19 cellular contexts compared by ENCODE assay signal in genomic region chr16:4010225-4011158, GRCh38.
DNase-seq lines count a peak whose midpoint lies in the region; ATAC-seq and TF ChIP-seq lines count a peak whose summit lies in the region.
"Had no signal": no experiment of that assay in that cellular context is flagged by ENCODE, and none has a peak within 500 bp of the region (broad histone marks: within the 10 kb centered on the region; RNA-seq: fewer than 3 reads in every experiment).

No MANE protein-coding gene starts in this region.

- no peaks in the 10 kb centered on the region for H3K79me2 ChIP-seq in mesendoderm (ENCODE audit: control insufficient read depth, insufficient read depth, low read length)

- H2BK120ac ChIP-seq in IMR-90 (ENCODE audit: low read depth, low read length) = peak overlapping the region; percentile 100
- no peak overlapping the region for H2BK120ac ChIP-seq in mesendoderm (ENCODE audit: low read depth, low read length)

- peak overlapping the region; percentile 32 for H2BK5ac ChIP-seq in IMR-90 (ENCODE audit: low read depth, low read length, poor library complexity, severe bottlenecking)
- no peak overlapping the region for H2BK5ac ChIP-seq in mesendoderm (ENCODE audit: low read length)

- TF ChIP-seq EP300 in upper lobe of left lung (IDR thresholded peaks at IDR 0.05) = peak in 1 of 4 donors; percentile 17

- no peak for TF ChIP-seq POLR2A in IMR-90 (IDR thresholded peaks at IDR 0.05; ENCODE audit: low read depth, low read length)
- no peak for TF ChIP-seq POLR2A in upper lobe of left lung (IDR thresholded peaks at IDR 0.05)
- TF ChIP-seq POLR2A in erythroblast (IDR thresholded peaks at IDR 0.05; ENCODE audit: low read length) = no peak

- H3K79me1 ChIP-seq in IMR-90 (ENCODE audit: low read depth in 1 of 2, low read length in 2 of 2) (peaks cover 42 to 82% of the 10 kb centered on the region in 2 experiments), mesendoderm (ENCODE audit: low read length) (no peaks in the 10 kb centered on the region)

- peak overlapping the region; percentile 67 for H3K14ac ChIP-seq in IMR-90 (replicated peaks; ENCODE audit: low read depth, low read length)

- H2AFZ ChIP-seq in IMR-90 (replicated peaks; ENCODE audit: low read length, poor library complexity) = peak overlapping the region; percentile 46
- H2AFZ ChIP-seq: parathyroid adenoma had no signal

- peak overlapping the region; percentile 55 to 89 for H3K27ac Mint-ChIP-seq in effector memory CD8-positive, alpha-beta T cell
- H3K27ac Mint-ChIP-seq: activated CD8-positive, alpha-beta T cell treated with anti-CD3 and anti-CD28 coated beads for 36 hours; T-helper 1 cell treated with Interleukin-12 subunit alpha and Interleukin-12 subunit beta and Interleukin-4 antibody, amounts not matched to agents 30 μg/mL and 1 μg/mL, for 36 hours had no signal

- no peak for TF ChIP-seq CTCF in IMR-90 (conservative IDR thresholded peaks at IDR 0.05; ENCODE audit: low read depth, low read length)
- no peak for TF ChIP-seq CTCF in upper lobe of left lung (IDR thresholded peaks at IDR 0.05)

- H3K27me3 Mint-ChIP-seq in effector memory CD8-positive, alpha-beta T cell = no peaks in the 10 kb centered on the region
- H3K27me3 Mint-ChIP-seq: activated CD8-positive, alpha-beta T cell treated with anti-CD3 and anti-CD28 coated beads for 36 hours had no signal

- no peak for TF ChIP-seq RAD21 in IMR-90 (IDR thresholded peaks at IDR 0.05; ENCODE audit: low read length)

- 86% methylated on average over 22 of the region's 32 CpGs; no CpG with 5 or more reads in 1 of the 2 experiments for WGBS in IMR-90 (ENCODE audit: extremely low coverage in 2 of 2, insufficient read length in 1 of 2), 2 experiments
- WGBS in mesendoderm (ENCODE audit: extremely low coverage, insufficient coverage, low lambda C conversion rate) = no CpG with 5 or more reads among the region's 32 CpGs
- WGBS in upper lobe of left lung, 2 donors = 63 to 71% methylated on average over 19 to 30 of the region's 32 CpGs

- H2BK15ac ChIP-seq in IMR-90 (ENCODE audit: low read depth, low read length) (peak overlapping the region; percentile 98; the same call in 1 of the 3 replicates), mesendoderm (replicated peaks; ENCODE audit: low read depth) (no peak overlapping the region)

- H4K91ac ChIP-seq in IMR-90 (ENCODE audit: insufficient read depth, low read depth, low read length) = peak overlapping the region; percentile 79

- POLR2A ChIA-PET in IMR-90 (lab: Charles Lee; ENCODE audit: unreplicated experiment) = no interaction called here

- no peaks in the 10 kb centered on the region for H3K9me3 Mint-ChIP-seq in effector memory CD8-positive, alpha-beta T cell
- H3K9me3 Mint-ChIP-seq: activated CD8-positive, alpha-beta T cell treated with anti-CD3 and anti-CD28 coated beads for 36 hours; T-helper 1 cell treated with Interleukin-12 subunit alpha and Interleukin-12 subunit beta and Interleukin-4 antibody, amounts not matched to agents 30 μg/mL and 1 μg/mL, for 36 hours had no signal

- H3K23ac ChIP-seq in IMR-90 (ENCODE audit: low read depth, low read length) (peak overlapping the region; percentile 71; the same call in 1 of the 2 replicates), mesendoderm (ENCODE audit: low read length) (no peak overlapping the region)

- H3K27ac ChIP-seq in IMR-90 (ENCODE audit: insufficient read depth, low read length) (no peak overlapping the region), mesendoderm (ENCODE audit: low read depth, low read length) (no peak overlapping the region), upper lobe of left lung (peak overlapping the region; percentile 45 to 85 (median 66))
- H3K27ac ChIP-seq: cardiac muscle cell, parathyroid adenoma had no signal

- intact Hi-C loops in IMR-90 (cut with micrococcal nuclease) (loop anchor here (5.0 kb wide), 1 partner anchor 42 kb away; no protein-coding TSS in a partner anchor), head of caudate nucleus (cut with DNase I) (no loop called here)

- no peaks in the 10 kb centered on the region for H4K20me1 ChIP-seq in IMR-90 (ENCODE audit: insufficient read depth, low read length)

- H3K27me3 ChIP-seq in IMR-90 (ENCODE audit: control insufficient read depth, insufficient read depth, low read length) = no peaks in the 10 kb centered on the region
- no peaks in the 10 kb centered on the region for H3K27me3 ChIP-seq in mesendoderm (ENCODE audit: insufficient read depth, low read length, poor library complexity)
- no peaks in the 10 kb centered on the region for H3K27me3 ChIP-seq in upper lobe of left lung
- H3K27me3 ChIP-seq: cardiac muscle cell, SJCRH30 had no signal

- in situ Hi-C loops in IMR-90 (cut with MboI; ENCODE audit: low sequenced_read_pairs) = no loop called here

- no peak overlapping the region for H3K9ac ChIP-seq in IMR-90 (ENCODE audit: low read depth, low read length)
- no peak overlapping the region for H3K9ac ChIP-seq in mesendoderm (ENCODE audit: low read length)
- H3K9ac ChIP-seq: parathyroid adenoma had no signal

- BruUV-seq in IMR-90 (replicated peaks; lab: Mats Ljungman, UMichigan) = no TSS peak

- H3K4me2 ChIP-seq in IMR-90 (ENCODE audit: low read depth, low read length) (no peak overlapping the region), mesendoderm (ENCODE audit: low read length) (no peak overlapping the region)

- H3K18ac ChIP-seq in IMR-90 (ENCODE audit: low read depth, low read length) (0 out of 2 replicates have a peak overlapping the region, but pooled peaks have one; percentile 22), mesendoderm (ENCODE audit: low read length) (no peak overlapping the region)

- H3K9me1 ChIP-seq in IMR-90 (ENCODE audit: insufficient read depth, low read length) = peaks cover 26% of the 10 kb centered on the region

- H4K5ac ChIP-seq in IMR-90 (ENCODE audit: low read depth, low read length) (peak overlapping the region; percentile 31; the same call in 1 of the 2 replicates), mesendoderm (ENCODE audit: low read length) (no peak overlapping the region)

- H3K4me3 ChIP-seq in IMR-90 (ENCODE audit: insufficient read depth, low read depth, low read length) (no peak overlapping the region), mesendoderm (ENCODE audit: low read length) (no peak overlapping the region), upper lobe of left lung (peak overlapping the region in 2 of 4 donors; percentile 2 to 22)
- H3K4me3 ChIP-seq: cardiac muscle cell, GM12878, SJCRH30 had no signal

- peak overlapping the region; percentile 50 for H2AK9ac ChIP-seq in IMR-90 (replicated peaks; ENCODE audit: low read depth, low read length, poor library complexity)

- DNase-seq in IMR-90 (no peak), mesendoderm (no peak), upper lobe of left lung (peak in 1 of 2 donors; percentile 71), erythroblast (lab: John Stamatoyannopoulos, UW) (no peak), iPS-NIHi7 (ENCODE audit: extremely low spot score) (no peak), head of caudate nucleus (no peak)
- no peak for DNase-seq in effector memory CD8-positive, alpha-beta T cell
- DNase-seq: activated CD8-positive, alpha-beta T cell treated with anti-CD3 and anti-CD28 coated beads for 36 hours; effector CD4-positive, alpha-beta T cell; GDM1; hippocampal formation; NCI-H1092 treated with DMSO at 0.1 percent for 48 hours; OCI-M1; stimulated activated CD4-positive, alpha-beta T cell treated with anti-CD3 and anti-CD28 coated beads, Interleukin-4, amount 100 ng/mL, for 1 hour had no signal

- dilution Hi-C loops in IMR-90 (cut with HindIII; ENCODE audit: low sequenced_read_pairs, unreplicated experiment) = no loop called here

- ATAC-seq in IMR-90 (ENCODE audit: low read depth) = no peak
- ATAC-seq in effector memory CD8-positive, alpha-beta T cell (replicated peaks) = no peak
- ATAC-seq in upper lobe of left lung (ENCODE audit: low FRiP score in 2 of 2) = no peak
- ATAC-seq: activated CD8-positive, alpha-beta T cell treated with anti-CD3 and anti-CD28 coated beads for 36 hours; GM12878 had no signal

- H3K4me1 ChIP-seq in IMR-90 (ENCODE audit: control insufficient read depth, insufficient read depth, low read length) (peaks cover 22% of the 10 kb centered on the region), mesendoderm (ENCODE audit: control insufficient read depth, low read depth, low read length) (peaks cover 2% of the 10 kb centered on the region), upper lobe of left lung (peaks cover 20 to 49% (median 32%) of the 10 kb centered on the region in 4 donors)
- H3K4me1 ChIP-seq: parathyroid adenoma had no signal

- peaks cover 4% of the 10 kb centered on the region for H3K36me3 Mint-ChIP-seq in effector memory CD8-positive, alpha-beta T cell (ENCODE audit: insufficient read depth)

- peak overlapping the region; percentile 69 for H2BK20ac ChIP-seq in IMR-90 (ENCODE audit: low read depth, low read length)

- peaks cover 7 to 8% of the 10 kb centered on the region in 2 donors for H3K4me1 Mint-ChIP-seq in effector memory CD8-positive, alpha-beta T cell (ENCODE audit: low read depth in 2 of 2)

- H4K8ac ChIP-seq in IMR-90 (ENCODE audit: low read depth in 2 of 2, low read length in 2 of 2) (peak overlapping the region in 1 of 2 experiments; percentile 52; a peak in 1 of 4 replicates), mesendoderm (ENCODE audit: low read depth, low read length) (no peak overlapping the region)

- no peak overlapping the region for H3K56ac ChIP-seq in IMR-90 (ENCODE audit: extremely low read depth, insufficient read depth, low read length)
- H3K56ac ChIP-seq in mesendoderm (ENCODE audit: low read length) = peak overlapping the region; percentile 34

- H3K4me3 Mint-ChIP-seq in effector memory CD8-positive, alpha-beta T cell = no peak overlapping the region
- H3K4me3 Mint-ChIP-seq: activated CD8-positive, alpha-beta T cell treated with anti-CD3 and anti-CD28 coated beads for 36 hours; T-helper 1 cell treated with Interleukin-12 subunit alpha and Interleukin-12 subunit beta and Interleukin-4 antibody, amounts not matched to agents 30 μg/mL and 1 μg/mL, for 36 hours had no signal

- H2AK5ac ChIP-seq in IMR-90 (ENCODE audit: low read depth, low read length) (peak overlapping the region; percentile 92), mesendoderm (ENCODE audit: low read length) (no peak overlapping the region)

- H3K9me3 ChIP-seq in IMR-90 (ENCODE audit: control insufficient read depth, insufficient read depth, low read length) (no peaks in the 10 kb centered on the region), upper lobe of left lung (no peaks in the 10 kb centered on the region)
- H3K9me3 ChIP-seq: SJCRH30 had no signal

- CTCF ChIA-PET in IMR-90 (lab: Yijun Ruan, JAX) = no interaction called here

- no peaks in the 10 kb centered on the region for H3K36me3 ChIP-seq in IMR-90 (ENCODE audit: control insufficient read depth, insufficient read depth, low read length)
- H3K36me3 ChIP-seq in mesendoderm (ENCODE audit: control insufficient read depth, insufficient read depth, low read length) = no peaks in the 10 kb centered on the region
- H3K36me3 ChIP-seq in upper lobe of left lung = peaks cover 0 to 4% (median 2%) of the 10 kb centered on the region in 4 donors
- H3K36me3 ChIP-seq: cardiac muscle cell, SJCRH30 had no signal

- H3K4ac ChIP-seq in IMR-90 (ENCODE audit: low read depth, low read length) (peak overlapping the region; percentile 97), mesendoderm (ENCODE audit: low read depth, low read length) (no peak overlapping the region)

Comparison
In these comparisons a context has a peak if more than half of its experiments do, and no peak if none do; other contexts are left out.
1. H3K27ac ChIP-seq: peak in upper lobe of left lung (4 of 4); none in IMR-90 (single experiment) and mesendoderm (single experiment).